Comparison of ENCODE assay signal across 1 cellular context in the genomic region with DNA sequence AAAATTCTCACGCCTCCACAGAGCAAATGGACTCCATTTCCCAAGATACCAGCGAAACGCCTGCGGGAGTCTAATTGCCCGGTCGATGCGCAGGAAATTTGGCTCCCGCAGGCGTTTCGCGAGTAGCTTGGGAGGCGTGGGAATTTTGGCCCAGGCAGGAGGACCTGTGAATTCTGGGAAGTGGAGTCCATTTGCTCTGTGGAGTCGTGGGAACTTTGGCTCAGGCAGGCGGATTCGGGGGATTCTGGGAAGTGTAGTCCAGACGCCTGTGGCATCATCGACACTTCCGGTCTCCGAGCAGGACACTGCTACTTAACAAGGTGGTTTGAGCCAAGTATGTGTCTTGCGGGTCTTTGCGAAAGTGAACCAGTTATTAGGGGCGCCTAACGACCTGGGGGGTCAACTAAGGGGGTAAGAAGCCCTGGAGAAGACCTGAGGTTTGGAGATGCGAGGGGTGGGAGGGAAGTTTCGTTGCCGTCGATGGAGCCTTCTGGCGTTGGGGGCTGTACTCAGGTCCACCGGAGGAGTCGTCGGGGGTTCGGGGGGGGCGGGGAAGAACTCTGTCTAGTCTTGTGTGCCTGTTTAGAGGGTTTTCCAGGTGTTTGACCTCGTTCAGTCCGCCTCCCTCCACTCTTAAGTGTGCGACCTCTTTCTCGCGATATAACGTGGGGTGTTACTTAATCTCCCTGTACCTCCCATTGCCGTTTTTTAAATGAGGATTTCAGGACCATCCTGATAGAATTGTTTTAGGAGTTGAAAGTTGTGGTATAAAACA.
TF ChIP-seq lines count a peak whose summit lies in the region.

A gene (plus strand): TSS at position 277 of the 775 bp plus-strand sequence. CDS start 4,356 bp downstream, outside the sequence.

TF ChIP-seq in K562, 482 proteins besides CTCF, POLR2A, EP300 and RAD21 (continued from another document and continues in another):
- TF ChIP-seq, protein P1, sequence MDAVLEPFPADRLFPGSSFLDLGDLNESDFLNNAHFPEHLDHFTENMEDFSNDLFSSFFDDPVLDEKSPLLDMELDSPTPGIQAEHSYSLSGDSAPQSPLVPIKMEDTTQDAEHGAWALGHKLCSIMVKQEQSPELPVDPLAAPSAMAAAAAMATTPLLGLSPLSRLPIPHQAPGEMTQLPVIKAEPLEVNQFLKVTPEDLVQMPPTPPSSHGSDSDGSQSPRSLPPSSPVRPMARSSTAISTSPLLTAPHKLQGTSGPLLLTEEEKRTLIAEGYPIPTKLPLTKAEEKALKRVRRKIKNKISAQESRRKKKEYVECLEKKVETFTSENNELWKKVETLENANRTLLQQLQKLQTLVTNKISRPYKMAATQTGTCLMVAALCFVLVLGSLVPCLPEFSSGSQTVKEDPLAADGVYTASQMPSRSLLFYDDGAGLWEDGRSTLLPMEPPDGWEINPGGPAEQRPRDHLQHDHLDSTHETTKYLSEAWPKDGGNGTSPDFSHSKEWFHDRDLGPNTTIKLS (IDR thresholded peaks at IDR 0.05; ENCODE audit: borderline replicate concordance, low read depth) = peak; percentile 57; the same call in 1 of the 2 replicates
- TF ChIP-seq CXXC5 (CRISPR knock-in tag; IDR thresholded peaks at IDR 0.05) (peak; percentile 77), ZFPM2 (CRISPR knock-in tag; IDR thresholded peaks at IDR 0.05) (no peak), NR2C2 (CRISPR knock-in tag; IDR thresholded peaks at IDR 0.05) (no peak), NR2C2 (tag; IDR thresholded peaks at IDR 0.05) (peak; percentile 89), CTBP1 (IDR thresholded peaks at IDR 0.05; ENCODE audit: borderline replicate concordance) (no peak; the same call in 1 of the 2 replicates), GABPA (tag; conservative IDR thresholded peaks at IDR 0.05; ENCODE audit: low read depth) (peak; percentile 85), L3MBTL2 (IDR thresholded peaks at IDR 0.05) (peak; percentile 48; the same call in 1 of the 2 replicates), NUFIP1 (IDR thresholded peaks at IDR 0.05; ENCODE audit: partially characterized antibody) (no peak), ATF7 (IDR thresholded peaks at IDR 0.05) (peak; percentile 37; the same call in 1 of the 2 replicates), ZNF445 (CRISPR knock-in tag; IDR thresholded peaks at IDR 0.05; ENCODE audit: low read depth) (no peak), CREM (IDR thresholded peaks at IDR 0.05; ENCODE audit: low read depth) (peak; percentile 60), ZNF174 (CRISPR knock-in tag; IDR thresholded peaks at IDR 0.05) (no peak), JUND (IDR thresholded peaks at IDR 0.05; ENCODE audit: borderline replicate concordance, low read depth, low read length) (peak; percentile 22; the same call in 1 of the 2 replicates), JUND (tag; IDR thresholded peaks at IDR 0.05; ENCODE audit: borderline replicate concordance, low read depth, low read length) (no peak), SP1 (CRISPR knock-in tag; IDR thresholded peaks at IDR 0.05) (no peak), SIX5 (IDR thresholded peaks at IDR 0.05; ENCODE audit: borderline replicate concordance in 1 of 2, insufficient read depth in 1 of 2, low read depth in 1 of 2, low read length in 2 of 2) (peak; percentile 61 to 71), CBX5 (IDR thresholded peaks at IDR 0.05; ENCODE audit: borderline replicate concordance, low read depth) (no peak), NRF1 (conservative IDR thresholded peaks at IDR 0.05 in 1 of 2, IDR thresholded peaks at IDR 0.05 in 1 of 2) (peak; percentile 79 to 80)
- TF ChIP-seq, protein P2, sequence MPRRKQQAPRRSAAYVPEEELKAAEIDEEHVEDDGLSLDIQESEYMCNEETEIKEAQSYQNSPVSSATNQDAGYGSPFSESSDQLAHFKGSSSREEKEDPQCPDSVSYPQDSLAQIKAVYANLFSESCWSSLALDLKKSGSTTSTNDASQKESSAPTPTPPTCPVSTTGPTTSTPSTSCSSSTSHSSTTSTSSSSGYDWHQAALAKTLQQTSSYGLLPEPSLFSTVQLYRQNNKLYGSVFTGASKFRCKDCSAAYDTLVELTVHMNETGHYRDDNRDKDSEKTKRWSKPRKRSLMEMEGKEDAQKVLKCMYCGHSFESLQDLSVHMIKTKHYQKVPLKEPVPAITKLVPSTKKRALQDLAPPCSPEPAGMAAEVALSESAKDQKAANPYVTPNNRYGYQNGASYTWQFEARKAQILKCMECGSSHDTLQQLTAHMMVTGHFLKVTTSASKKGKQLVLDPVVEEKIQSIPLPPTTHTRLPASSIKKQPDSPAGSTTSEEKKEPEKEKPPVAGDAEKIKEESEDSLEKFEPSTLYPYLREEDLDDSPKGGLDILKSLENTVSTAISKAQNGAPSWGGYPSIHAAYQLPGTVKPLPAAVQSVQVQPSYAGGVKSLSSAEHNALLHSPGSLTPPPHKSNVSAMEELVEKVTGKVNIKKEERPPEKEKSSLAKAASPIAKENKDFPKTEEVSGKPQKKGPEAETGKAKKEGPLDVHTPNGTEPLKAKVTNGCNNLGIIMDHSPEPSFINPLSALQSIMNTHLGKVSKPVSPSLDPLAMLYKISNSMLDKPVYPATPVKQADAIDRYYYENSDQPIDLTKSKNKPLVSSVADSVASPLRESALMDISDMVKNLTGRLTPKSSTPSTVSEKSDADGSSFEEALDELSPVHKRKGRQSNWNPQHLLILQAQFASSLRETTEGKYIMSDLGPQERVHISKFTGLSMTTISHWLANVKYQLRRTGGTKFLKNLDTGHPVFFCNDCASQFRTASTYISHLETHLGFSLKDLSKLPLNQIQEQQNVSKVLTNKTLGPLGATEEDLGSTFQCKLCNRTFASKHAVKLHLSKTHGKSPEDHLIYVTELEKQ (CRISPR knock-in tag; IDR thresholded peaks at IDR 0.05) = no peak
- TF ChIP-seq, protein P3, sequence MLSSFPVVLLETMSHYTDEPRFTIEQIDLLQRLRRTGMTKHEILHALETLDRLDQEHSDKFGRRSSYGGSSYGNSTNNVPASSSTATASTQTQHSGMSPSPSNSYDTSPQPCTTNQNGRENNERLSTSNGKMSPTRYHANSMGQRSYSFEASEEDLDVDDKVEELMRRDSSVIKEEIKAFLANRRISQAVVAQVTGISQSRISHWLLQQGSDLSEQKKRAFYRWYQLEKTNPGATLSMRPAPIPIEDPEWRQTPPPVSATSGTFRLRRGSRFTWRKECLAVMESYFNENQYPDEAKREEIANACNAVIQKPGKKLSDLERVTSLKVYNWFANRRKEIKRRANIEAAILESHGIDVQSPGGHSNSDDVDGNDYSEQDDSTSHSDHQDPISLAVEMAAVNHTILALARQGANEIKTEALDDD (IDR thresholded peaks at IDR 0.05) = no peak
- TF ChIP-seq, protein P4, sequence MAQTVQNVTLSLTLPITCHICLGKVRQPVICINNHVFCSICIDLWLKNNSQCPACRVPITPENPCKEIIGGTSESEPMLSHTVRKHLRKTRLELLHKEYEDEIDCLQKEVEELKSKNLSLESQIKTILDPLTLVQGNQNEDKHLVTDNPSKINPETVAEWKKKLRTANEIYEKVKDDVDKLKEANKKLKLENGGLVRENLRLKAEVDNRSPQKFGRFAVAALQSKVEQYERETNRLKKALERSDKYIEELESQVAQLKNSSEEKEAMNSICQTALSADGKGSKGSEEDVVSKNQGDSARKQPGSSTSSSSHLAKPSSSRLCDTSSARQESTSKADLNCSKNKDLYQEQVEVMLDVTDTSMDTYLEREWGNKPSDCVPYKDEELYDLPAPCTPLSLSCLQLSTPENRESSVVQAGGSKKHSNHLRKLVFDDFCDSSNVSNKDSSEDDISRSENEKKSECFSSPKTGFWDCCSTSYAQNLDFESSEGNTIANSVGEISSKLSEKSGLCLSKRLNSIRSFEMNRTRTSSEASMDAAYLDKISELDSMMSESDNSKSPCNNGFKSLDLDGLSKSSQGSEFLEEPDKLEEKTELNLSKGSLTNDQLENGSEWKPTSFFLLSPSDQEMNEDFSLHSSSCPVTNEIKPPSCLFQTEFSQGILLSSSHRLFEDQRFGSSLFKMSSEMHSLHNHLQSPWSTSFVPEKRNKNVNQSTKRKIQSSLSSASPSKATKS (CRISPR knock-in tag; IDR thresholded peaks at IDR 0.05) = no peak
- TF ChIP-seq, protein P5, sequence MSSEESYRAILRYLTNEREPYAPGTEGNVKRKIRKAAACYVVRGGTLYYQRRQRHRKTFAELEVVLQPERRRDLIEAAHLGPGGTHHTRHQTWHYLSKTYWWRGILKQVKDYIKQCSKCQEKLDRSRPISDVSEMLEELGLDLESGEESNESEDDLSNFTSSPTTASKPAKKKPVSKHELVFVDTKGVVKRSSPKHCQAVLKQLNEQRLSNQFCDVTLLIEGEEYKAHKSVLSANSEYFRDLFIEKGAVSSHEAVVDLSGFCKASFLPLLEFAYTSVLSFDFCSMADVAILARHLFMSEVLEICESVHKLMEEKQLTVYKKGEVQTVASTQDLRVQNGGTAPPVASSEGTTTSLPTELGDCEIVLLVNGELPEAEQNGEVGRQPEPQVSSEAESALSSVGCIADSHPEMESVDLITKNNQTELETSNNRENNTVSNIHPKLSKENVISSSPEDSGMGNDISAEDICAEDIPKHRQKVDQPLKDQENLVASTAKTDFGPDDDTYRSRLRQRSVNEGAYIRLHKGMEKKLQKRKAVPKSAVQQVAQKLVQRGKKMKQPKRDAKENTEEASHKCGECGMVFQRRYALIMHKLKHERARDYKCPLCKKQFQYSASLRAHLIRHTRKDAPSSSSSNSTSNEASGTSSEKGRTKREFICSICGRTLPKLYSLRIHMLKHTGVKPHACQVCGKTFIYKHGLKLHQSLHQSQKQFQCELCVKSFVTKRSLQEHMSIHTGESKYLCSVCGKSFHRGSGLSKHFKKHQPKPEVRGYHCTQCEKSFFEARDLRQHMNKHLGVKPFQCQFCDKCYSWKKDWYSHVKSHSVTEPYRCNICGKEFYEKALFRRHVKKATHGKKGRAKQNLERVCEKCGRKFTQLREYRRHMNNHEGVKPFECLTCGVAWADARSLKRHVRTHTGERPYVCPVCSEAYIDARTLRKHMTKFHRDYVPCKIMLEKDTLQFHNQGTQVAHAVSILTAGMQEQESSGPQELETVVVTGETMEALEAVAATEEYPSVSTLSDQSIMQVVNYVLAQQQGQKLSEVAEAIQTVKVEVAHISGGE (CRISPR knock-in tag; IDR thresholded peaks at IDR 0.05) = peak in 1 of 3 experiments; percentile 68; a peak in 2 of 6 replicates
- TF ChIP-seq, protein P6, sequence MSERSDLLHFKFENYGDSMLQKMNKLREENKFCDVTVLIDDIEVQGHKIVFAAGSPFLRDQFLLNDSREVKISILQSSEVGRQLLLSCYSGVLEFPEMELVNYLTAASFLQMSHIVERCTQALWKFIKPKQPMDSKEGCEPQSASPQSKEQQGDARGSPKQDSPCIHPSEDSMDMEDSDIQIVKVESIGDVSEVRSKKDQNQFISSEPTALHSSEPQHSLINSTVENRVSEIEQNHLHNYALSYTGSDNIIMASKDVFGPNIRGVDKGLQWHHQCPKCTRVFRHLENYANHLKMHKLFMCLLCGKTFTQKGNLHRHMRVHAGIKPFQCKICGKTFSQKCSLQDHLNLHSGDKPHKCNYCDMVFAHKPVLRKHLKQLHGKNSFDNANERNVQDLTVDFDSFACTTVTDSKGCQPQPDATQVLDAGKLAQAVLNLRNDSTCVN (CRISPR knock-in tag; IDR thresholded peaks at IDR 0.05) = no peak
- TF ChIP-seq, protein P7, sequence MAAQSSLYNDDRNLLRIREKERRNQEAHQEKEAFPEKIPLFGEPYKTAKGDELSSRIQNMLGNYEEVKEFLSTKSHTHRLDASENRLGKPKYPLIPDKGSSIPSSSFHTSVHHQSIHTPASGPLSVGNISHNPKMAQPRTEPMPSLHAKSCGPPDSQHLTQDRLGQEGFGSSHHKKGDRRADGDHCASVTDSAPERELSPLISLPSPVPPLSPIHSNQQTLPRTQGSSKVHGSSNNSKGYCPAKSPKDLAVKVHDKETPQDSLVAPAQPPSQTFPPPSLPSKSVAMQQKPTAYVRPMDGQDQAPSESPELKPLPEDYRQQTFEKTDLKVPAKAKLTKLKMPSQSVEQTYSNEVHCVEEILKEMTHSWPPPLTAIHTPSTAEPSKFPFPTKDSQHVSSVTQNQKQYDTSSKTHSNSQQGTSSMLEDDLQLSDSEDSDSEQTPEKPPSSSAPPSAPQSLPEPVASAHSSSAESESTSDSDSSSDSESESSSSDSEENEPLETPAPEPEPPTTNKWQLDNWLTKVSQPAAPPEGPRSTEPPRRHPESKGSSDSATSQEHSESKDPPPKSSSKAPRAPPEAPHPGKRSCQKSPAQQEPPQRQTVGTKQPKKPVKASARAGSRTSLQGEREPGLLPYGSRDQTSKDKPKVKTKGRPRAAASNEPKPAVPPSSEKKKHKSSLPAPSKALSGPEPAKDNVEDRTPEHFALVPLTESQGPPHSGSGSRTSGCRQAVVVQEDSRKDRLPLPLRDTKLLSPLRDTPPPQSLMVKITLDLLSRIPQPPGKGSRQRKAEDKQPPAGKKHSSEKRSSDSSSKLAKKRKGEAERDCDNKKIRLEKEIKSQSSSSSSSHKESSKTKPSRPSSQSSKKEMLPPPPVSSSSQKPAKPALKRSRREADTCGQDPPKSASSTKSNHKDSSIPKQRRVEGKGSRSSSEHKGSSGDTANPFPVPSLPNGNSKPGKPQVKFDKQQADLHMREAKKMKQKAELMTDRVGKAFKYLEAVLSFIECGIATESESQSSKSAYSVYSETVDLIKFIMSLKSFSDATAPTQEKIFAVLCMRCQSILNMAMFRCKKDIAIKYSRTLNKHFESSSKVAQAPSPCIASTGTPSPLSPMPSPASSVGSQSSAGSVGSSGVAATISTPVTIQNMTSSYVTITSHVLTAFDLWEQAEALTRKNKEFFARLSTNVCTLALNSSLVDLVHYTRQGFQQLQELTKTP (IDR thresholded peaks at IDR 0.05; ENCODE audit: low read depth in 1 of 2, partially characterized antibody in 2 of 2) = peak in 1 of 2 experiments; percentile 95
- TF ChIP-seq, protein P8, sequence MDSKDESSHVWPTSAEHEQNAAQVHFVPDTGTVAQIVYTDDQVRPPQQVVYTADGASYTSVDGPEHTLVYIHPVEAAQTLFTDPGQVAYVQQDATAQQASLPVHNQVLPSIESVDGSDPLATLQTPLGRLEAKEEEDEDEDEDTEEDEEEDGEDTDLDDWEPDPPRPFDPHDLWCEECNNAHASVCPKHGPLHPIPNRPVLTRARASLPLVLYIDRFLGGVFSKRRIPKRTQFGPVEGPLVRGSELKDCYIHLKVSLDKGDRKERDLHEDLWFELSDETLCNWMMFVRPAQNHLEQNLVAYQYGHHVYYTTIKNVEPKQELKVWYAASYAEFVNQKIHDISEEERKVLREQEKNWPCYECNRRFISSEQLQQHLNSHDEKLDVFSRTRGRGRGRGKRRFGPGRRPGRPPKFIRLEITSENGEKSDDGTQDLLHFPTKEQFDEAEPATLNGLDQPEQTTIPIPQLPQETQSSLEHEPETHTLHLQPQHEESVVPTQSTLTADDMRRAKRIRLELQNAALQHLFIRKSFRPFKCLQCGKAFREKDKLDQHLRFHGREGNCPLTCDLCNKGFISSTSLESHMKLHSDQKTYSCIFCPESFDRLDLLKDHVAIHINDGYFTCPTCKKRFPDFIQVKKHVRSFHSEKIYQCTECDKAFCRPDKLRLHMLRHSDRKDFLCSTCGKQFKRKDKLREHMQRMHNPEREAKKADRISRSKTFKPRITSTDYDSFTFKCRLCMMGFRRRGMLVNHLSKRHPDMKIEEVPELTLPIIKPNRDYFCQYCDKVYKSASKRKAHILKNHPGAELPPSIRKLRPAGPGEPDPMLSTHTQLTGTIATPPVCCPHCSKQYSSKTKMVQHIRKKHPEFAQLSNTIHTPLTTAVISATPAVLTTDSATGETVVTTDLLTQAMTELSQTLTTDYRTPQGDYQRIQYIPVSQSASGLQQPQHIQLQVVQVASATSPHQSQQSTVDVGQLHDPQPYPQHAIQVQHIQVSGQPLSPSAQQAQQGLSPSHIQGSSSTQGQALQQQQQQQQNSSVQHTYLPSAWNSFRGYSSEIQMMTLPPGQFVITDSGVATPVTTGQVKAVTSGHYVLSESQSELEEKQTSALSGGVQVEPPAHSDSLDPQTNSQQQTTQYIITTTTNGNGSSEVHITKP (IDR thresholded peaks at IDR 0.05; ENCODE audit: partially characterized antibody) = peak; percentile 12
- TF ChIP-seq, protein P9, sequence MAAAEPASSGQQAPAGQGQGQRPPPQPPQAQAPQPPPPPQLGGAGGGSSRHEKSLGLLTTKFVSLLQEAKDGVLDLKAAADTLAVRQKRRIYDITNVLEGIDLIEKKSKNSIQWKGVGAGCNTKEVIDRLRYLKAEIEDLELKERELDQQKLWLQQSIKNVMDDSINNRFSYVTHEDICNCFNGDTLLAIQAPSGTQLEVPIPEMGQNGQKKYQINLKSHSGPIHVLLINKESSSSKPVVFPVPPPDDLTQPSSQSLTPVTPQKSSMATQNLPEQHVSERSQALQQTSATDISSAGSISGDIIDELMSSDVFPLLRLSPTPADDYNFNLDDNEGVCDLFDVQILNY (CRISPR knock-in tag; IDR thresholded peaks at IDR 0.05) = no peak
